In genomic region chr1:18926315-18927081, GRCh38 we compare ENCODE assay signal across 1 cellular context.
TF ChIP-seq lines count a peak whose summit lies in the region.

No MANE protein-coding gene starts in this region.

TF ChIP-seq in K562, 482 proteins besides CTCF, POLR2A, EP300 and RAD21 (continued from another document):
- peak; percentile 43 for TF ChIP-seq ETV1 (tag; conservative IDR thresholded peaks at IDR 0.05; ENCODE audit: low read depth)
- TF ChIP-seq USF2 (CRISPR knock-in tag; IDR thresholded peaks at IDR 0.05) = no peak; the same call in 1 of the 2 replicates
- no peak for TF ChIP-seq PHF20 (IDR thresholded peaks at IDR 0.05; ENCODE audit: partially characterized antibody)
- 0 out of 2 replicates have a peak, but pooled peaks have one; percentile 68 for TF ChIP-seq ZNF584 (CRISPR knock-in tag; IDR thresholded peaks at IDR 0.05; ENCODE audit: low read depth)
- TF ChIP-seq FOXM1 (IDR thresholded peaks at IDR 0.05; ENCODE audit: low read depth) = no peak
- TF ChIP-seq FOXM1 (CRISPR knock-in tag; IDR thresholded peaks at IDR 0.05; ENCODE audit: low read depth) = 0 out of 2 replicates have a peak, but pooled peaks have one; percentile 21
- no peak for TF ChIP-seq RNF2 (IDR thresholded peaks at IDR 0.05)
- no peak for TF ChIP-seq NR2C2 (CRISPR knock-in tag; IDR thresholded peaks at IDR 0.05)
- peak; percentile 48; the same call in 1 of the 2 replicates for TF ChIP-seq NR2C2 (tag; IDR thresholded peaks at IDR 0.05)
- TF ChIP-seq, protein P1, sequence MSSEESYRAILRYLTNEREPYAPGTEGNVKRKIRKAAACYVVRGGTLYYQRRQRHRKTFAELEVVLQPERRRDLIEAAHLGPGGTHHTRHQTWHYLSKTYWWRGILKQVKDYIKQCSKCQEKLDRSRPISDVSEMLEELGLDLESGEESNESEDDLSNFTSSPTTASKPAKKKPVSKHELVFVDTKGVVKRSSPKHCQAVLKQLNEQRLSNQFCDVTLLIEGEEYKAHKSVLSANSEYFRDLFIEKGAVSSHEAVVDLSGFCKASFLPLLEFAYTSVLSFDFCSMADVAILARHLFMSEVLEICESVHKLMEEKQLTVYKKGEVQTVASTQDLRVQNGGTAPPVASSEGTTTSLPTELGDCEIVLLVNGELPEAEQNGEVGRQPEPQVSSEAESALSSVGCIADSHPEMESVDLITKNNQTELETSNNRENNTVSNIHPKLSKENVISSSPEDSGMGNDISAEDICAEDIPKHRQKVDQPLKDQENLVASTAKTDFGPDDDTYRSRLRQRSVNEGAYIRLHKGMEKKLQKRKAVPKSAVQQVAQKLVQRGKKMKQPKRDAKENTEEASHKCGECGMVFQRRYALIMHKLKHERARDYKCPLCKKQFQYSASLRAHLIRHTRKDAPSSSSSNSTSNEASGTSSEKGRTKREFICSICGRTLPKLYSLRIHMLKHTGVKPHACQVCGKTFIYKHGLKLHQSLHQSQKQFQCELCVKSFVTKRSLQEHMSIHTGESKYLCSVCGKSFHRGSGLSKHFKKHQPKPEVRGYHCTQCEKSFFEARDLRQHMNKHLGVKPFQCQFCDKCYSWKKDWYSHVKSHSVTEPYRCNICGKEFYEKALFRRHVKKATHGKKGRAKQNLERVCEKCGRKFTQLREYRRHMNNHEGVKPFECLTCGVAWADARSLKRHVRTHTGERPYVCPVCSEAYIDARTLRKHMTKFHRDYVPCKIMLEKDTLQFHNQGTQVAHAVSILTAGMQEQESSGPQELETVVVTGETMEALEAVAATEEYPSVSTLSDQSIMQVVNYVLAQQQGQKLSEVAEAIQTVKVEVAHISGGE (CRISPR knock-in tag; IDR thresholded peaks at IDR 0.05) = peak in 1 of 3 experiments; percentile 82; a peak in 2 of 6 replicates
- peak; percentile 59; the same call in 1 of the 2 replicates for TF ChIP-seq ZBTB7A (IDR thresholded peaks at IDR 0.05; ENCODE audit: borderline replicate concordance, control insufficient read depth, low read depth, low read length)
- no peak for TF ChIP-seq NR2C1 (IDR thresholded peaks at IDR 0.05)
- peak; percentile 22; the same call in 1 of the 2 replicates for TF ChIP-seq NR2C1 (tag; IDR thresholded peaks at IDR 0.05)
- TF ChIP-seq, protein P2, sequence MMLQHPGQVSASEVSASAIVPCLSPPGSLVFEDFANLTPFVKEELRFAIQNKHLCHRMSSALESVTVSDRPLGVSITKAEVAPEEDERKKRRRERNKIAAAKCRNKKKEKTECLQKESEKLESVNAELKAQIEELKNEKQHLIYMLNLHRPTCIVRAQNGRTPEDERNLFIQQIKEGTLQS (IDR thresholded peaks at IDR 0.05) = peak; percentile 71
- TF ChIP-seq, protein P2 (CRISPR knock-in tag; conservative IDR thresholded peaks at IDR 0.05) = no peak
- peak; percentile 87 for TF ChIP-seq FOSL1 (tag; conservative IDR thresholded peaks at IDR 0.05)
- no peak for TF ChIP-seq BCL6 (CRISPR knock-in tag; IDR thresholded peaks at IDR 0.05)
- TF ChIP-seq SPI1 (IDR thresholded peaks at IDR 0.05; ENCODE audit: borderline replicate concordance, low read depth, low read length) = peak; percentile 34
- TF ChIP-seq E2F6 (IDR thresholded peaks at IDR 0.05; ENCODE audit: borderline replicate concordance in 1 of 2, extremely low read depth in 1 of 2, insufficient read depth in 1 of 2, insufficient read length in 1 of 2, low read depth in 1 of 2, low read length in 1 of 2, poor library complexity in 1 of 2, severe bottlenecking in 1 of 2) = peak in 1 of 2 experiments; percentile 50
- TF ChIP-seq CLOCK (CRISPR knock-in tag; IDR thresholded peaks at IDR 0.05; ENCODE audit: borderline replicate concordance) = no peak
- TF ChIP-seq, protein P3, sequence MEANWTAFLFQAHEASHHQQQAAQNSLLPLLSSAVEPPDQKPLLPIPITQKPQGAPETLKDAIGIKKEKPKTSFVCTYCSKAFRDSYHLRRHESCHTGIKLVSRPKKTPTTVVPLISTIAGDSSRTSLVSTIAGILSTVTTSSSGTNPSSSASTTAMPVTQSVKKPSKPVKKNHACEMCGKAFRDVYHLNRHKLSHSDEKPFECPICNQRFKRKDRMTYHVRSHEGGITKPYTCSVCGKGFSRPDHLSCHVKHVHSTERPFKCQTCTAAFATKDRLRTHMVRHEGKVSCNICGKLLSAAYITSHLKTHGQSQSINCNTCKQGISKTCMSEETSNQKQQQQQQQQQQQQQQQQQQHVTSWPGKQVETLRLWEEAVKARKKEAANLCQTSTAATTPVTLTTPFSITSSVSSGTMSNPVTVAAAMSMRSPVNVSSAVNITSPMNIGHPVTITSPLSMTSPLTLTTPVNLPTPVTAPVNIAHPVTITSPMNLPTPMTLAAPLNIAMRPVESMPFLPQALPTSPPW (CRISPR knock-in tag; IDR thresholded peaks at IDR 0.05) = peak; percentile 66
- peak; percentile 60 for TF ChIP-seq CREM (IDR thresholded peaks at IDR 0.05; ENCODE audit: low read depth)
- peak; percentile 54; the same call in 1 of the 2 replicates for TF ChIP-seq JUND (IDR thresholded peaks at IDR 0.05; ENCODE audit: borderline replicate concordance, low read depth, low read length)
- no peak; the same call in 2 of the 3 replicates for TF ChIP-seq JUND (tag; IDR thresholded peaks at IDR 0.05; ENCODE audit: borderline replicate concordance, low read depth, low read length)
- TF ChIP-seq ZNF695 (CRISPR knock-in tag; IDR thresholded peaks at IDR 0.05) = no peak
- TF ChIP-seq ZBTB40 (IDR thresholded peaks at IDR 0.05) = peak; percentile 68; the same call in 1 of the 2 replicates
- no peak for TF ChIP-seq ZBTB40 (CRISPR knock-in tag; IDR thresholded peaks at IDR 0.05)
- no peak for TF ChIP-seq ZNF561 (CRISPR knock-in tag; conservative IDR thresholded peaks at IDR 0.05)
- TF ChIP-seq MCM3 (IDR thresholded peaks at IDR 0.05) = no peak
- TF ChIP-seq ZNF668 (CRISPR knock-in tag; IDR thresholded peaks at IDR 0.05) = no peak
- peak; percentile 86 for TF ChIP-seq GABPA (tag; conservative IDR thresholded peaks at IDR 0.05; ENCODE audit: low read depth)
- TF ChIP-seq ZFX (CRISPR knock-in tag; IDR thresholded peaks at IDR 0.05) = no peak
